24 cellular contexts compared by ENCODE assay signal in genomic region chr21:44332965-44333364, GRCh38. TPM values are rescaled to one million over a fixed set of nuclear protein-coding genes. Genes with fewer than 3 reads are reported as not detected.
"Had no signal": no experiment of that assay in that cellular context is flagged by ENCODE, and none has a peak within 500 bp of the region (broad histone marks: within the 10 kb centered on the region; RNA-seq: fewer than 3 reads in every experiment).

No MANE protein-coding gene starts in this region.

- H3K27me3 ChIP-seq: colonic mucosa, hepatocyte, sigmoid colon, suprapubic skin, tibial artery, upper lobe of left lung, uterus had no signal

- H3K9me3 ChIP-seq: colonic mucosa, sigmoid colon, suprapubic skin, tibial artery, upper lobe of left lung, uterus had no signal

- H3K27ac Mint-ChIP-seq: nephron progenitor cell had no signal

- FAIRE-seq: endothelial cell of umbilical vein had no signal

- DNase-seq: colonic mucosa; dermis blood vessel endothelial cell; erythroblast; foreskin melanocyte; head of caudate nucleus; left colon; left ventricle myocardium superior; mesenchymal stem cell; naive thymus-derived CD4-positive, alpha-beta T cell; nephron progenitor cell; posterior cingulate gyrus; sigmoid colon; stimulated activated CD4-positive, alpha-beta T cell treated with anti-CD3 and anti-CD28 coated beads, Interleukin-2, amount 100 ng/mL, for 24 hours; stimulated activated naive CD8-positive, alpha-beta T cell treated with anti-CD3 and anti-CD28 coated beads, Interleukin-15, Interleukin-2, amounts not matched to agents 100 U/mL and 50 U/mL, for 24 hours; tibial artery; uterus had no signal

- H3K4me2 ChIP-seq: hepatocyte had no signal

- H3K27ac ChIP-seq: colonic mucosa, hepatocyte, sigmoid colon, skin epidermis, suprapubic skin, tibial artery, upper lobe of left lung, uterus had no signal

- H3K9me3 Mint-ChIP-seq: nephron progenitor cell had no signal

- H3K4me1 ChIP-seq: colonic mucosa, uterus had no signal

- H3K36me3 ChIP-seq: colonic mucosa, uterus had no signal

- ATAC-seq: left colon; left ventricle myocardium superior; naive thymus-derived CD4-positive, alpha-beta T cell; stimulated activated naive CD8-positive, alpha-beta T cell treated with anti-CD3 and anti-CD28 coated beads, Interleukin-15, Interleukin-2, amounts not matched to agents 100 U/mL and 50 U/mL, for 24 hours had no signal

- H3K4me3 Mint-ChIP-seq: naive thymus-derived CD4-positive, alpha-beta T cell had no signal

- H3K27me3 Mint-ChIP-seq: naive thymus-derived CD4-positive, alpha-beta T cell had no signal

- H3K4me3 ChIP-seq: colonic mucosa, hepatocyte, lung, sigmoid colon, skin epidermis, suprapubic skin, tibial artery, upper lobe of left lung, uterus had no signal

RNA-seq across cellular contexts. Expression of gene TRPM2, which starts 20.5 kb away (rescaled TPM):
- total RNA-seq: endothelial cell of umbilical vein, osteocyte, pulmonary artery endothelial cell had no signal
- polyA plus RNA-seq: endothelial cell of umbilical vein had no signal

RNA-seq across cellular contexts. Expression of gene AIRE, which starts 47.3 kb away (rescaled TPM):
- total RNA-seq: dermis blood vessel endothelial cell, left ventricle myocardium superior, osteocyte, sigmoid colon, suprapubic skin, upper lobe of left lung had no signal
- polyA plus RNA-seq: lung had no signal
